8 cellular contexts compared by ENCODE assay signal in the genomic region with DNA sequence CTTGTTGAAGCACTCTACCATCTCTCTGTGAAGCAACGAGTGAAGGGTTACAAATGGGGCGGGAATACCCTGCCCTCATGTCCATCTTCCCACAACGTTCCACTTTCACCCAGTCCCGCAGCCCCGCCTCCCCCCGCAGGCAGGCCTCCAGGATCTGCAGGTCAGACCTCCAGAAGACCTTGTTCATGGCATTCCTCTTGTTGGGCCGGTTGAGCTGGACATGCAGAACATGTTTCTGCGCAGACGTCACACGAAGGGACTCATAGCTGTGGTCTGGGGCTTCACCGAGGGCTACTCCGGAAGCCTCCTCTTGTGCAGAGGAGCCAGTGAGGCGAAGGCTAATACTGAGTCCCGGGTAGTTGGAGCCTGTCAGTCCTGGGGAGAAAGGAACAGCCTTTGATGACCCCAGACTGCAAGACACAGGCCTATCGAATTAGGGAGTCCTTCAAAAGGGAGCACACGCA. TPM values are rescaled to one million over a fixed set of nuclear protein-coding genes. Genes with fewer than 3 reads are reported as not detected.
A peak's percentile ranks its signal among the peaks of the same experiment; 100 is the strongest.
DNase-seq lines count a peak whose midpoint lies in the region; ATAC-seq and TF ChIP-seq lines count a peak whose summit lies in the region.

No MANE protein-coding gene starts in this region.

- peak overlapping the region; percentile 79 to 97 (median 93) for H3K27ac ChIP-seq in tibial nerve

- peak overlapping the region; percentile 89 for H3K4me3 Mint-ChIP-seq in T-helper 2 cell treated with Interferon-gamma antibody and Interleukin-4, amounts not matched to agents 5 μg/mL and 100 μg/mL, for 36 hours
- peak overlapping the region; percentile 73 for H3K4me3 Mint-ChIP-seq in mesothelial cell of epicardium

- TF ChIP-seq POLR2A in tibial nerve (IDR thresholded peaks at IDR 0.05), result no peak

- H3K36me3 Mint-ChIP-seq in T-helper 2 cell treated with Interferon-gamma antibody and Interleukin-4, amounts not matched to agents 5 μg/mL and 100 μg/mL, for 36 hours (ENCODE audit: low read depth), result peaks cover 45% of the 10 kb centered on the region
- peaks cover 18% of the 10 kb centered on the region for H3K36me3 Mint-ChIP-seq in mesothelial cell of epicardium

- peak; percentile 54 for ATAC-seq in GM21529 (IDR thresholded peaks at IDR 0.05; ENCODE audit: unreplicated experiment)

- TF ChIP-seq CTCF in epithelial cell of esophagus (IDR thresholded peaks at IDR 0.05; ENCODE audit: insufficient read depth, low read depth, low read length, missing control alignments) (no peak), mesothelial cell of epicardium (IDR thresholded peaks at IDR 0.05; ENCODE audit: unreplicated experiment) (no peak), tibial nerve (IDR thresholded peaks at IDR 0.05) (no peak)

- H3K4me1 Mint-ChIP-seq in T-helper 2 cell treated with Interferon-gamma antibody and Interleukin-4, amounts not matched to agents 5 μg/mL and 100 μg/mL, for 36 hours (ENCODE audit: low read depth), result peaks cover 22% of the 10 kb centered on the region
- peaks cover 19% of the 10 kb centered on the region for H3K4me1 Mint-ChIP-seq in mesothelial cell of epicardium

- DNase-seq in NOMO-1 treated with DMSO at 0.1 percent for 48 hours (lab: John Stamatoyannopoulos, UW; ENCODE audit: unreplicated experiment) (peak; percentile 30), NOMO-1 treated with dmso at 0.1 percent for 144 hours (lab: John Stamatoyannopoulos, UW; ENCODE audit: unreplicated experiment) (no peak), HT1080 (ENCODE audit: low read depth) (peak; percentile 64), epithelial cell of esophagus (ENCODE audit: low read depth) (peak; percentile 80), mesothelial cell of epicardium (ENCODE audit: low spot score in 2 of 2, unreplicated experiment in 2 of 2) (peak in 1 of 2 experiments; percentile 58), tibial nerve (ENCODE audit: low spot score in 2 of 2) (peak in 1 of 2 donors; percentile 36)
- DNase-seq in T-helper 2 cell treated with Interferon-gamma antibody and Interleukin-4, amounts not matched to agents 5 μg/mL and 100 μg/mL, for 36 hours (ENCODE audit: low spot score), result peak; percentile 56

- H3K4me3 ChIP-seq in epithelial cell of esophagus (ENCODE audit: low read length) (peak overlapping the region; percentile 78), tibial nerve (peak overlapping the region; percentile 61 to 81 (median 77))

- peaks cover 0 to 32% (median 0%) of the 10 kb centered on the region in 3 donors for H3K36me3 ChIP-seq in tibial nerve

- 1% methylated on average over 15 to 16 of the region's 16 CpGs for WGBS in tibial nerve, 2 donors

- H3K27me3 ChIP-seq in tibial nerve, result no peaks in the 10 kb centered on the region

- no peaks in the 10 kb centered on the region for H3K9me3 ChIP-seq in tibial nerve

- H3K27me3 Mint-ChIP-seq in T-helper 2 cell treated with Interferon-gamma antibody and Interleukin-4, amounts not matched to agents 5 μg/mL and 100 μg/mL, for 36 hours (ENCODE audit: low read depth), result no peaks in the 10 kb centered on the region
- H3K27me3 Mint-ChIP-seq in mesothelial cell of epicardium (ENCODE audit: low read depth), result no peaks in the 10 kb centered on the region

- H3K27ac Mint-ChIP-seq in T-helper 2 cell treated with Interferon-gamma antibody and Interleukin-4, amounts not matched to agents 5 μg/mL and 100 μg/mL, for 36 hours, result peak overlapping the region; percentile 87
- H3K27ac Mint-ChIP-seq in mesothelial cell of epicardium, result peak overlapping the region; percentile 97

- H3K4me1 ChIP-seq in tibial nerve, result peaks cover 0 to 38% (median 16%) of the 10 kb centered on the region in 4 donors

- H3K9me3 Mint-ChIP-seq in T-helper 2 cell treated with Interferon-gamma antibody and Interleukin-4, amounts not matched to agents 5 μg/mL and 100 μg/mL, for 36 hours, result no peaks in the 10 kb centered on the region
- H3K9me3 Mint-ChIP-seq in mesothelial cell of epicardium, result no peaks in the 10 kb centered on the region

- no peak for TF ChIP-seq EP300 in tibial nerve (IDR thresholded peaks at IDR 0.05)

RNA-seq across cellular contexts. Expression of a gene that starts 0.4 kb away (rescaled TPM):
- 15.0 and 31.0 TPM in 2 replicates for total RNA-seq in HT1080 (2014; rRNA removed; shearing (Covaris generic))
- polyA plus RNA-seq in HT1080 (2015; cell fraction: cytosol; rRNA removed), result 53.8 and 55.6 TPM in 2 replicates
- polyA plus RNA-seq in HT1080 (2015; cell fraction: nucleus; rRNA removed), result 41.9 and 48.1 TPM in 2 replicates
- total RNA-seq in mesothelial cell of epicardium (79.5 to 91.4 TPM (median 85.9 TPM) in 3 replicates), tibial nerve (100 to 1,000 TPM in 3 of 4 donors, 10 to 100 TPM in 1; 81.8 to 135 (median 119) TPM)

RNA-seq across cellular contexts. Expression of a gene that starts 18.4 kb away (rescaled TPM):
- 0.11 TPM in 1 of 2 replicates, not detected in the other for total RNA-seq in HT1080 (2014; rRNA removed; shearing (Covaris generic))
- polyA plus RNA-seq in HT1080 (2015; cell fraction: cytosol; rRNA removed), result not detected in 2 replicates
- not detected in 2 replicates for polyA plus RNA-seq in HT1080 (2015; cell fraction: nucleus; rRNA removed)
- total RNA-seq in mesothelial cell of epicardium (1.4 to 3.0 TPM (median 1.6 TPM) in 3 replicates), tibial nerve (1 to 10 TPM in 1 of 4 donors, under 1 TPM in 2, not detected in 1; 0.20 to 2.1 (median 0.63) TPM)

RNA-seq across cellular contexts. Expression of a gene that starts 18.6 kb away (rescaled TPM):
- 419 and 531 TPM in 2 replicates for total RNA-seq in HT1080 (2014; rRNA removed; shearing (Covaris generic))
- 336 and 373 TPM in 2 replicates for polyA plus RNA-seq in HT1080 (2015; cell fraction: cytosol; rRNA removed)
- polyA plus RNA-seq in HT1080 (2015; cell fraction: nucleus; rRNA removed), result 497 and 507 TPM in 2 replicates
- total RNA-seq in mesothelial cell of epicardium (423 to 443 TPM (median 425 TPM) in 3 replicates), tibial nerve (100 to 1,000 TPM; 170 to 205 (median 179) TPM)

RNA-seq across cellular contexts. Expression of a gene that starts 42.2 kb away (rescaled TPM):
- 1.7 TPM in 1 of 2 replicates, not detected in the other for total RNA-seq in HT1080 (2014; rRNA removed; shearing (Covaris generic))
- polyA plus RNA-seq in HT1080 (2015; cell fraction: cytosol; rRNA removed), result not detected in 2 replicates
- not detected in 2 replicates for polyA plus RNA-seq in HT1080 (2015; cell fraction: nucleus; rRNA removed)
- total RNA-seq in mesothelial cell of epicardium, result 1.2 TPM in 1 of 3 replicates, not detected in the others
- total RNA-seq in tibial nerve, result not detected

RNA-seq across cellular contexts. Expression of a gene that starts 46.9 kb away (rescaled TPM):
- total RNA-seq in HT1080 (2014; rRNA removed; shearing (Covaris generic)), result 5.2 and 5.3 TPM in 2 replicates
- polyA plus RNA-seq in HT1080 (2015; cell fraction: cytosol; rRNA removed), result 9.2 and 9.7 TPM in 2 replicates
- 11.8 and 14.0 TPM in 2 replicates for polyA plus RNA-seq in HT1080 (2015; cell fraction: nucleus; rRNA removed)
- 2.1 to 3.3 TPM (median 2.3 TPM) in 3 replicates for total RNA-seq in mesothelial cell of epicardium
- total RNA-seq in tibial nerve, result 10 to 100 TPM in 2 of 4 donors, 1 to 10 TPM in 2; 8.4 to 28.8 (median 11.6) TPM
